Comparison of ENCODE assay signal across 14 cellular contexts in the genomic region with DNA sequence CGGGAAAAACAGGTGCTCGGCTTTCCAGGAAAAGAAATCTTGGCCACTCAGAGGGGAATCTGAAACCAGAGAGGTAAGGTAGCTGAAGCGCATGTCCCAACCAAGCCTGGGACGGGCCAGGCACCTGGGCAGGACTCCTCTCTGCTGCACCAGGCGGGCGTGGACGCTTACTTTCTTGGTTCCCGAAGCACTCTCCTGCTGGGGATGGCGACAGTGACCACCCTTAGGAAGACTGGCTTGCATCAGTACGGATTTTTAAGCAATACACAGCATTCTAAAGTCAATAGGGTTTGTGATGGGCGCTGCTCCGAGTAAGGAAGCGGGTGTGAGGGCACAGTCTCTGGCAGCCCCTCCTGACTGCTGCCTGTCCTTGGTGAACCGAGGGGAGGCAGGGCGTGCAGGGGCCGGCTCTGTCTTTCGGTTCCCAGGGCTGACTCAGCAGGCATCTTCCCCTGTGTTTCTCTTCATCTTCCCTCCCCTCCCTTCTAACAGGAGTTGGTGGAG.
DNase-seq lines count a peak whose midpoint lies in the region; ATAC-seq and TF ChIP-seq lines count a peak whose summit lies in the region.
"Had no signal": no experiment of that assay in that cellular context is flagged by ENCODE, and none has a peak within 500 bp of the region (broad histone marks: within the 10 kb centered on the region; RNA-seq: fewer than 3 reads in every experiment).

No MANE protein-coding gene starts in this region.

- no peak overlapping the region for H3K4me3 ChIP-seq in epithelial cell of esophagus (ENCODE audit: low read length)
- H3K4me3 ChIP-seq in uterus: no peak overlapping the region
- H3K4me3 ChIP-seq in PC-3 (ENCODE audit: low read length): no peak overlapping the region
- H3K4me3 ChIP-seq: heart left ventricle had no signal

- H3K4me1 ChIP-seq in uterus: peaks cover 0 to 10% of the 10 kb centered on the region in 2 donors
- H3K4me1 ChIP-seq in PC-3 (ENCODE audit: insufficient read depth, low read length): no peaks in the 10 kb centered on the region

- BruUV-seq in PC-3 (replicated peaks; lab: Mats Ljungman, UMichigan): no TSS peak

- no peaks in the 10 kb centered on the region for H4K20me1 ChIP-seq in PC-3 (ENCODE audit: low read length)

- H3K9me3 ChIP-seq in uterus (no peaks in the 10 kb centered on the region), PC-3 (ENCODE audit: low read length) (no peaks in the 10 kb centered on the region)
- H3K9me3 ChIP-seq: heart left ventricle had no signal

- no peak for TF ChIP-seq POLR2A in uterus (IDR thresholded peaks at IDR 0.05)

- no peak overlapping the region for H2AFZ ChIP-seq in PC-3 (ENCODE audit: low read length)

- CTCF ChIA-PET in PC-3 (lab: Charles Lee): no interaction called here

- H3K9ac ChIP-seq in PC-3 (ENCODE audit: low read length): no peak overlapping the region

- H3K36me3 ChIP-seq in uterus (no peaks in the 10 kb centered on the region), PC-3 (ENCODE audit: low read depth, low read length) (no peaks in the 10 kb centered on the region)
- H3K36me3 ChIP-seq: heart left ventricle had no signal

- no peak overlapping the region for H3K4me2 ChIP-seq in PC-3 (ENCODE audit: low read length)

- peak; percentile 13 for DNase-seq in NCI-H2107 treated with DMSO at 0.1 percent for 48 hours (lab: John Stamatoyannopoulos, UW; ENCODE audit: unreplicated experiment)
- no peak for DNase-seq in NCI-H2107 (lab: John Stamatoyannopoulos, UW)
- peak; percentile 24 for DNase-seq in epithelial cell of esophagus (ENCODE audit: low read depth)
- DNase-seq in mesenteric fat pad (ENCODE audit: low spot score): peak; percentile 78
- peak in 1 of 2 donors; percentile 53 for DNase-seq in uterus
- no peak for DNase-seq in PC-3
- no peak for DNase-seq in NCI-H2227 treated with DMSO at 0.1 percent for 48 hours (lab: John Stamatoyannopoulos, UW)
- DNase-seq: activated CD4-positive, alpha-beta T cell treated with anti-CD3 and anti-CD28 coated beads, Interleukin-2, amount 50 U/mL, for 48 hours; heart left ventricle; KBM-7; NCI-H1092 had no signal

- POLR2A ChIA-PET in PC-3 (lab: Charles Lee; ENCODE audit: unreplicated experiment): no interaction called here

- no peak for TF ChIP-seq CTCF in epithelial cell of esophagus (IDR thresholded peaks at IDR 0.05; ENCODE audit: insufficient read depth, low read depth, low read length, missing control alignments)
- TF ChIP-seq CTCF in uterus (IDR thresholded peaks at IDR 0.05): no peak
- no peak for TF ChIP-seq CTCF in PC-3 (conservative IDR thresholded peaks at IDR 0.05; ENCODE audit: low read depth, low read length)

- intact Hi-C loops in uterus (cut with DNase I; ENCODE audit: low total_unique reads): no loop called here
- intact Hi-C loops in PC-3 (cut with micrococcal nuclease): no loop called here

- H3K27ac ChIP-seq in uterus (peak overlapping the region; percentile 24 to 30), PC-3 (ENCODE audit: low read length) (no peak overlapping the region)
- H3K27ac ChIP-seq: 22Rv1, heart left ventricle had no signal

- H3K27me3 ChIP-seq in uterus (no peaks in the 10 kb centered on the region), PC-3 (ENCODE audit: low read length) (no peaks in the 10 kb centered on the region)
- H3K27me3 ChIP-seq: heart left ventricle had no signal

- H3K9me2 ChIP-seq in PC-3 (replicated peaks; ENCODE audit: low read length): no peaks in the 10 kb centered on the region

- no peaks in the 10 kb centered on the region for H3K79me2 ChIP-seq in PC-3 (ENCODE audit: low read length)

- no peaks in the 10 kb centered on the region for H3F3A ChIP-seq in PC-3 (ENCODE audit: low read length, unreplicated experiment)

- ATAC-seq in HG02840 (IDR thresholded peaks at IDR 0.05; ENCODE audit: low FRiP score, unreplicated experiment) (no peak), PC-3 (no peak)
- ATAC-seq: heart left ventricle; stimulated activated memory B cell treated with anti-CD40 and anti-IgM and Interleukin-4, amounts not matched to agents 10 μg/mL and 1 μg/mL and 100 μg/mL, for 72 hours had no signal

Comparison
In these comparisons a context has a peak if more than half of its experiments do, and no peak if none do; other contexts are left out.
1. DNase-seq: peak in NCI-H2107 treated with DMSO at 0.1 percent for 48 hours (single experiment), epithelial cell of esophagus (single experiment) and mesenteric fat pad (single experiment); none in NCI-H2107 (single experiment), PC-3 (single experiment) and NCI-H2227 treated with DMSO at 0.1 percent for 48 hours (single experiment).